Comparison of ENCODE assay signal across 8 cellular contexts in the genomic region with DNA sequence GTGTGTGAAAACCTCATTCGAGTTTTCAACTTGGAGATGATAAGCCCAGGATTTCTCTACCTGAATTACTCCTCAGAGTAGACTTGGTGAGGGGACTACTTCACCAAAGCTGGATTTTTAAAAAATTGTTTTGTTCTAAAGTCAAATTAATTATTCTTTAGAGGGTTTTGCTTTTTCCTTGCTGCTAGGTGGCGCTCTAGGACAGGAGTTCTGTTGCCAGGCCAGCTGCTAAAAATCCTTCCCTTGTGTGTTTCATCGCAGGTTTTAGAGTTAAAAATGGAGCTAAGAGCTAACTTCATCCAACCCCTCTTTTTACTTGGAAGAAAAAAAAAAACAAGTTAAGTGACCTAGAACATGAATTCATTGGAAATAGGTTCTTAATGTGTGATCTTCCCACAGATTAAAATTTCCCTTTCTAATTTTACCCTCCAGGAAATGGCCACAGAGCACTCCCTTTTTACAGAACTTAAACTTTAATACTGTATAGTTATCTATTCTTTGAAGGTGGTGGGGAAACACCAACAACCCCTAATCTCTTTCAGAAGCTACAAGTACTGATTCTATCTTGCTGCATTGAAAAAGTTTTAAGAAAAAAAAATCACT. TPM values are rescaled to one million over a fixed set of nuclear protein-coding genes. Genes with fewer than 3 reads are reported as not detected.
A peak's percentile ranks its signal among the peaks of the same experiment; 100 is the strongest.
DNase-seq lines count a peak whose midpoint lies in the region; ATAC-seq and TF ChIP-seq lines count a peak whose summit lies in the region.

No MANE protein-coding gene starts in this region.

- no peaks in the 10 kb centered on the region for H3K79me1 ChIP-seq in IMR-90 (ENCODE audit: low read depth in 1 of 2, low read length in 2 of 2)

- POLR2A ChIA-PET in IMR-90 (lab: Charles Lee; ENCODE audit: unreplicated experiment) (interaction anchor here (0.6 to 1.0 kb wide), 2 partner anchors 103 to 106 kb away, joined by 3 to 4 read pairs; no protein-coding TSS in a partner anchor), OCI-LY7 (lab: Charles Lee) (no interaction called here)

- H2AK9ac ChIP-seq in IMR-90 (replicated peaks; ENCODE audit: low read depth, low read length, poor library complexity) = no peak overlapping the region

- H3K4me3 ChIP-seq in IMR-90 (ENCODE audit: insufficient read depth, low read depth, low read length) (no peak overlapping the region), OCI-LY7 (ENCODE audit: low read depth, low read length, poor library complexity, severe bottlenecking) (no peak overlapping the region), psoas muscle (no peak overlapping the region)

- H3K4me1 ChIP-seq in IMR-90 (ENCODE audit: control insufficient read depth, insufficient read depth, low read length) = no peaks in the 10 kb centered on the region
- H3K4me1 ChIP-seq in OCI-LY7 (ENCODE audit: insufficient read depth, low read length, poor library complexity, severe bottlenecking) = no peaks in the 10 kb centered on the region
- no peaks in the 10 kb centered on the region for H3K4me1 ChIP-seq in foreskin keratinocyte
- H3K4me1 ChIP-seq in psoas muscle = no peaks in the 10 kb centered on the region

- H3K79me2 ChIP-seq in OCI-LY7 (ENCODE audit: insufficient read depth, low read depth, low read length) = no peaks in the 10 kb centered on the region

- dilution Hi-C loops in IMR-90 (cut with HindIII; ENCODE audit: low sequenced_read_pairs, unreplicated experiment) = no loop called here

- TF ChIP-seq POLR2A in IMR-90 (IDR thresholded peaks at IDR 0.05; ENCODE audit: low read depth, low read length) = no peak

- no peak overlapping the region for H2BK120ac ChIP-seq in IMR-90 (ENCODE audit: low read depth, low read length)

- H3K27me3 ChIP-seq in IMR-90 (ENCODE audit: control insufficient read depth, insufficient read depth, low read length) (peaks cover 20% of the 10 kb centered on the region), foreskin keratinocyte (peaks cover 16% of the 10 kb centered on the region), psoas muscle (ENCODE audit: insufficient read depth in 3 of 3, low read length in 2 of 3) (no peaks in the 10 kb centered on the region)

- in situ Hi-C loops in IMR-90 (cut with MboI; ENCODE audit: low sequenced_read_pairs) = loop anchor here (5.0 to 25.0 kb wide), 2 partner anchors 106 to 456 kb away; a partner anchor contains a TSS

- no peak overlapping the region for H2AK5ac ChIP-seq in IMR-90 (ENCODE audit: low read depth, low read length)

- TF ChIP-seq CTCF in IMR-90 (conservative IDR thresholded peaks at IDR 0.05; ENCODE audit: low read depth, low read length) (peak; percentile 91), OCI-LY7 (conservative IDR thresholded peaks at IDR 0.05; ENCODE audit: low read length) (peak; percentile 98), foreskin keratinocyte (conservative IDR thresholded peaks at IDR 0.05) (peak; percentile 89), psoas muscle (IDR thresholded peaks at IDR 0.05) (peak; percentile 69)

- no peak overlapping the region for H2BK20ac ChIP-seq in IMR-90 (ENCODE audit: low read depth, low read length)

- H3K23ac ChIP-seq in IMR-90 (ENCODE audit: low read depth, low read length) = no peak overlapping the region

- DNase-seq in DMS79 (lab: John Stamatoyannopoulos, UW) (peak; percentile 37), IMR-90 (peak; percentile 67), OCI-LY7 (ENCODE audit: low spot score) (peak; percentile 70), foreskin keratinocyte (peak in 1 of 2 donors; percentile 31), psoas muscle (peak in 1 of 2 donors; percentile 46)
- DNase-seq in activated T-cell treated with anti-CD3 and anti-CD28 coated beads, Interleukin-2, amount 50 U/mL, for 48 hours = peak; percentile 46 to 59

- H2BK5ac ChIP-seq in IMR-90 (ENCODE audit: low read depth, low read length, poor library complexity, severe bottlenecking) = no peak overlapping the region

- no CpG with 5 or more reads among the region's 3 CpGs for WGBS in IMR-90 (ENCODE audit: extremely low coverage in 2 of 2, insufficient read length in 1 of 2), 2 experiments
- 1 to 2% (median 1%) methylated on average over 3 of the region's 3 CpGs for WGBS in psoas muscle, 3 donors

- intact Hi-C loops in IMR-90 (cut with micrococcal nuclease) = loop anchor here (1.0 to 10.0 kb wide), 5 partner anchors 64 to 448 kb away; a partner anchor contains a TSS
- intact Hi-C loops in OCI-LY7 (cut with micrococcal nuclease; ENCODE audit: unreplicated experiment) = loop anchor here (1.0 to 2.0 kb wide), 2 partner anchors 103 to 472 kb away; no protein-coding TSS in a partner anchor
- intact Hi-C loops in psoas muscle (cut with DNase I) = loop anchor here (1.0 to 10.0 kb wide), 3 partner anchors 102 to 468 kb away; no protein-coding TSS in a partner anchor

- H4K5ac ChIP-seq in IMR-90 (ENCODE audit: low read depth, low read length) = no peak overlapping the region

- no peaks in the 10 kb centered on the region for H3K9me3 ChIP-seq in IMR-90 (ENCODE audit: control insufficient read depth, insufficient read depth, low read length)
- H3K9me3 ChIP-seq in OCI-LY7 (ENCODE audit: low read length) = no peaks in the 10 kb centered on the region
- no peaks in the 10 kb centered on the region for H3K9me3 ChIP-seq in psoas muscle

- H3K36me3 ChIP-seq in IMR-90 (ENCODE audit: control insufficient read depth, insufficient read depth, low read length) = no peaks in the 10 kb centered on the region
- no peaks in the 10 kb centered on the region for H3K36me3 ChIP-seq in OCI-LY7 (ENCODE audit: insufficient read depth, low read length)
- H3K36me3 ChIP-seq in psoas muscle (ENCODE audit: insufficient read depth in 1 of 2, low read depth in 1 of 2) = no peaks in the 10 kb centered on the region

- H4K8ac ChIP-seq in IMR-90 (ENCODE audit: low read depth in 2 of 2, low read length in 2 of 2) = no peak overlapping the region

- no peak overlapping the region for H3K18ac ChIP-seq in IMR-90 (ENCODE audit: low read depth, low read length)

- no peaks in the 10 kb centered on the region for H3K9me1 ChIP-seq in IMR-90 (ENCODE audit: insufficient read depth, low read length)

- no peak overlapping the region for H3K14ac ChIP-seq in IMR-90 (replicated peaks; ENCODE audit: low read depth, low read length)

- H3K4ac ChIP-seq in IMR-90 (ENCODE audit: low read depth, low read length) = no peak overlapping the region

- H3K4me2 ChIP-seq in IMR-90 (ENCODE audit: low read depth, low read length) (no peak overlapping the region), OCI-LY7 (ENCODE audit: low read length) (no peak overlapping the region)

- peak; percentile 62 for ATAC-seq in IMR-90 (ENCODE audit: low read depth)
- ATAC-seq in foreskin keratinocyte = no peak
- no peak for ATAC-seq in psoas muscle
- ATAC-seq in GM18502 (IDR thresholded peaks at IDR 0.05; ENCODE audit: poor library complexity, unreplicated experiment) = no peak
- no peak for ATAC-seq in GM21367 (IDR thresholded peaks at IDR 0.05; ENCODE audit: unreplicated experiment)

- CTCF ChIA-PET in IMR-90 (lab: Yijun Ruan, JAX) (interaction anchor here (0.6 to 5.2 kb wide), 23 partner anchors 8 to 735 kb away, joined by 3 to 131 read pairs (median 5); no protein-coding TSS in a partner anchor), OCI-LY7 (lab: Charles Lee; ENCODE audit: unreplicated experiment) (interaction anchor here (0.7 to 1.8 kb wide), 3 partner anchors 104 to 109 kb away, joined by 4 to 12 read pairs (median 6); no protein-coding TSS in a partner anchor)

- TF ChIP-seq RAD21 in IMR-90 (IDR thresholded peaks at IDR 0.05; ENCODE audit: low read length) = peak; percentile 92

- H3K9ac ChIP-seq in IMR-90 (ENCODE audit: low read depth, low read length) = no peak overlapping the region

- no peak overlapping the region for H3K27ac ChIP-seq in IMR-90 (ENCODE audit: insufficient read depth, low read length)
- H3K27ac ChIP-seq in OCI-LY7 (ENCODE audit: low read depth, low read length, poor library complexity, severe bottlenecking) = no peak overlapping the region
- H3K27ac ChIP-seq in foreskin keratinocyte = no peak overlapping the region
- no peak overlapping the region for H3K27ac ChIP-seq in psoas muscle

- BruUV-seq in IMR-90 (replicated peaks; lab: Mats Ljungman, UMichigan) (no TSS peak), OCI-LY7 (replicated peaks; lab: Mats Ljungman, UMichigan) (no TSS peak)

- H2AFZ ChIP-seq in IMR-90 (replicated peaks; ENCODE audit: low read length, poor library complexity) (no peak overlapping the region), OCI-LY7 (ENCODE audit: low read length) (no peak overlapping the region)

- no peaks in the 10 kb centered on the region for H3K9me2 ChIP-seq in OCI-LY7 (ENCODE audit: insufficient read depth, low read length)

- no peaks in the 10 kb centered on the region for H4K20me1 ChIP-seq in IMR-90 (ENCODE audit: insufficient read depth, low read length)
- no peaks in the 10 kb centered on the region for H4K20me1 ChIP-seq in OCI-LY7 (ENCODE audit: insufficient read depth, low read length)

- H2BK15ac ChIP-seq in IMR-90 (ENCODE audit: low read depth, low read length) = no peak overlapping the region

- no peak overlapping the region for H3K56ac ChIP-seq in IMR-90 (ENCODE audit: extremely low read depth, insufficient read depth, low read length)

- no peak overlapping the region for H4K91ac ChIP-seq in IMR-90 (ENCODE audit: insufficient read depth, low read depth, low read length)

TF ChIP-seq in IMR-90, 13 proteins besides CTCF, POLR2A, EP300 and RAD21 (continues in another document):
- no peak for TF ChIP-seq MAZ (IDR thresholded peaks at IDR 0.05; ENCODE audit: borderline replicate concordance, low read depth, low read length)
- TF ChIP-seq, protein P1, sequence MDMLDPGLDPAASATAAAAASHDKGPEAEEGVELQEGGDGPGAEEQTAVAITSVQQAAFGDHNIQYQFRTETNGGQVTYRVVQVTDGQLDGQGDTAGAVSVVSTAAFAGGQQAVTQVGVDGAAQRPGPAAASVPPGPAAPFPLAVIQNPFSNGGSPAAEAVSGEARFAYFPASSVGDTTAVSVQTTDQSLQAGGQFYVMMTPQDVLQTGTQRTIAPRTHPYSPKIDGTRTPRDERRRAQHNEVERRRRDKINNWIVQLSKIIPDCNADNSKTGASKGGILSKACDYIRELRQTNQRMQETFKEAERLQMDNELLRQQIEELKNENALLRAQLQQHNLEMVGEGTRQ (IDR thresholded peaks at IDR 0.05; ENCODE audit: low read depth, low read length) = no peak
- TF ChIP-seq FOS (IDR thresholded peaks at IDR 0.05; ENCODE audit: low read depth, low read length) = no peak
- TF ChIP-seq SMC3 (IDR thresholded peaks at IDR 0.05; ENCODE audit: low read depth, low read length) = peak; percentile 85
- TF ChIP-seq MXI1 (IDR thresholded peaks at IDR 0.05; ENCODE audit: borderline replicate concordance, low read depth, low read length) = no peak
- TF ChIP-seq CHD1 (IDR thresholded peaks at IDR 0.05; ENCODE audit: low read depth, low read length) = no peak

RNA-seq across cellular contexts. Expression of a gene that starts 36.7 kb away (rescaled TPM):
- total RNA-seq in IMR-90 (2012; rRNA removed) (not detected in 2 replicates), OCI-LY7 (2022) (not detected in 2 replicates), foreskin keratinocyte (not detected in 2 replicates), psoas muscle (under 1 TPM in 2 of 4 donors, not detected in 2; 0.15 to 0.52 TPM)
- polyA plus RNA-seq in IMR-90 (2012; rRNA removed) (not detected in 2 replicates), foreskin keratinocyte (not detected in 2 replicates), psoas muscle (under 1 TPM; 0.04 to 0.08 (median 0.06) TPM)
- polyA plus RNA-seq in IMR-90 (2012; cell fraction: cytosol; rRNA removed) = not detected in 2 replicates
- not detected in 2 replicates for polyA plus RNA-seq in IMR-90 (2012; cell fraction: nucleus; rRNA removed; ENCODE audit: low replicate concordance)
- 0.10 TPM in 1 of 2 replicates, not detected in the other for total RNA-seq in OCI-LY7 (2014; rRNA removed; shearing (Covaris generic))
